In the genomic region with DNA sequence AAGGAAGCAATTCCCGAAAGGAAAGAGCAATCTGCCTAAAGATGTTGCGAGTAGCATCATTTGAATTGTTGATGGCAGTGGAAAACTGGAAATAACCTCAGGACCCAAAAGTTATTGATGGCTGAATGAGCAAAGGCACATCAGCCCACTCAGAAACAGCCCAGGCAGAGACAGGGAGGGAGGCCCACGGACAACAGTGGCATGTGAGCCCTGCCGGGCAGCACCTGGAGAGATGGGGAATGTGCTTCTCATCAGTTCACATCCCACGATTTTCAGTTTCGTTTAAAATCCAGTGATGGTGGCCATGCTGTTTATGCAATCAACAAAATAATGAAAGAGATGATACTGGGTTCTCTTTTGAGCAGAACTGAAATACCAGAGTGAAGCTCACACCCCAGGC, we compare ENCODE assay signal across 2 cellular contexts.
TF ChIP-seq lines count a peak whose summit lies in the region.

No MANE protein-coding gene starts in this region.

TF ChIP-seq in H1, 55 proteins besides CTCF, POLR2A, EP300 and RAD21:
- TF ChIP-seq, protein P1, sequence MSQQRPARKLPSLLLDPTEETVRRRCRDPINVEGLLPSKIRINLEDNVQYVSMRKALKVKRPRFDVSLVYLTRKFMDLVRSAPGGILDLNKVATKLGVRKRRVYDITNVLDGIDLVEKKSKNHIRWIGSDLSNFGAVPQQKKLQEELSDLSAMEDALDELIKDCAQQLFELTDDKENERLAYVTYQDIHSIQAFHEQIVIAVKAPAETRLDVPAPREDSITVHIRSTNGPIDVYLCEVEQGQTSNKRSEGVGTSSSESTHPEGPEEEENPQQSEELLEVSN (IDR thresholded peaks at IDR 0.05), result no peak
- TF ChIP-seq TCF12 (IDR thresholded peaks at IDR 0.05; ENCODE audit: low read depth, low read length) (no peak), MAX (IDR thresholded peaks at IDR 0.05) (no peak), TAF7 (optimal IDR thresholded peaks at IDR 0.05; ENCODE audit: borderline replicate concordance, low read depth, low read length) (no peak), YY1 (IDR thresholded peaks at IDR 0.05; ENCODE audit: low read depth, low read length) (no peak), RBBP5 (IDR thresholded peaks at IDR 0.05; ENCODE audit: borderline replicate concordance, low read depth, low read length) (no peak), CREB1 (IDR thresholded peaks at IDR 0.05) (no peak), JUN (IDR thresholded peaks at IDR 0.05; ENCODE audit: low read depth, low read length) (no peak), RXRA (IDR thresholded peaks at IDR 0.05; ENCODE audit: insufficient read depth, low read depth, low read length) (no peak), TBP (IDR thresholded peaks at IDR 0.05; ENCODE audit: low read depth, low read length) (no peak), CBX8 (IDR thresholded peaks at IDR 0.05; ENCODE audit: borderline replicate concordance, low read depth, low read length) (no peak), MAFK (IDR thresholded peaks at IDR 0.05; ENCODE audit: low read depth, low read length) (no peak), SRF (IDR thresholded peaks at IDR 0.05; ENCODE audit: low read depth, low read length) (no peak), RFX5 (IDR thresholded peaks at IDR 0.05; ENCODE audit: borderline replicate concordance, low read depth, low read length) (no peak), FOSL1 (IDR thresholded peaks at IDR 0.05; ENCODE audit: insufficient read depth, low read depth, low read length) (no peak), SIN3A (conservative IDR thresholded peaks at IDR 0.05 in 1 of 2, IDR thresholded peaks at IDR 0.05 in 1 of 2; ENCODE audit: low read depth in 1 of 2, low read length in 2 of 2) (no peak), HDAC6 (IDR thresholded peaks at IDR 0.05; ENCODE audit: low read depth, low read length) (no peak)

TF ChIP-seq in neural cell, 6 proteins besides CTCF, POLR2A, EP300 and RAD21:
- TF ChIP-seq TAF1 (IDR thresholded peaks at IDR 0.05; ENCODE audit: low read depth) (no peak), REST (IDR thresholded peaks at IDR 0.05; ENCODE audit: borderline replicate concordance) (peak; percentile 35), MXI1 (conservative IDR thresholded peaks at IDR 0.05; ENCODE audit: poor library complexity, severe bottlenecking) (no peak), SMC3 (conservative IDR thresholded peaks at IDR 0.05; ENCODE audit: poor library complexity) (no peak), EZH2 (IDR thresholded peaks at IDR 0.05; ENCODE audit: borderline replicate concordance, insufficient read depth, low read length, poor library complexity, severe bottlenecking) (no peak), POLR2AphosphoS5 (IDR thresholded peaks at IDR 0.05) (no peak)
